16 cellular contexts compared by ENCODE assay signal in genomic region chr9:121318631-121319393, GRCh38. TPM values are rescaled to one million over a fixed set of nuclear protein-coding genes. Genes with fewer than 3 reads are reported as not detected.
DNase-seq lines count a peak whose midpoint lies in the region; ATAC-seq and TF ChIP-seq lines count a peak whose summit lies in the region.
"Had no signal": no experiment of that assay in that cellular context is flagged by ENCODE, and none has a peak within 500 bp of the region (broad histone marks: within the 10 kb centered on the region; RNA-seq: fewer than 3 reads in every experiment).

No MANE protein-coding gene starts in this region.

- H3K79me2 ChIP-seq in trophoblast cell (ENCODE audit: control insufficient read depth, insufficient read depth, low read length, poor library complexity): no peaks in the 10 kb centered on the region

- H4K8ac ChIP-seq in trophoblast cell (ENCODE audit: low read depth, low read length): no peak overlapping the region

- H3K27ac ChIP-seq in RWPE1 (peak overlapping the region; percentile 50), esophagus squamous epithelium (peak overlapping the region; percentile 79 to 95 (median 87)), trophoblast cell (ENCODE audit: low read depth, low read length) (no peak overlapping the region), tibial artery (peak overlapping the region; percentile 92 to 95)
- H3K27ac ChIP-seq: BLaER1 treated with 17β-estradiol and CSF1 and Interleukin-3, amounts not matched to agents 10 nM and 100 nM had no signal

- H3K18ac ChIP-seq in trophoblast cell (ENCODE audit: low read length): no peak overlapping the region

- WGBS in esophagus squamous epithelium, 2 donors: 69 to 89% methylated on average over 5 to 10 of the region's 19 CpGs
- no CpG with 5 or more reads among the region's 19 CpGs for WGBS in trophoblast cell (ENCODE audit: extremely low coverage, insufficient coverage, insufficient read length)

- POLR2A ChIA-PET in RWPE1 (lab: Yijun Ruan, JAX; ENCODE audit: low non-redundant PET): no interaction called here

- no peaks in the 10 kb centered on the region for H3K27me3 ChIP-seq in esophagus squamous epithelium
- H3K27me3 ChIP-seq in trophoblast cell (ENCODE audit: insufficient read depth, low read length): no peaks in the 10 kb centered on the region
- no peaks in the 10 kb centered on the region for H3K27me3 ChIP-seq in tibial artery
- no peaks in the 10 kb centered on the region for H3K27me3 ChIP-seq in HAP-1 (ENCODE audit: low read depth)
- H3K27me3 ChIP-seq: BLaER1 treated with 17β-estradiol and CSF1 and Interleukin-3, amounts not matched to agents 10 nM and 100 nM had no signal

- peaks cover 14 to 96% (median 34%) of the 10 kb centered on the region in 3 donors for H3K36me3 ChIP-seq in esophagus squamous epithelium
- peaks cover 33 to 45% of the 10 kb centered on the region in 2 experiments for H3K36me3 ChIP-seq in trophoblast cell (ENCODE audit: control insufficient read depth in 1 of 2, insufficient read depth in 2 of 2, low read length in 2 of 2)
- peaks cover 91 to 98% (median 92%) of the 10 kb centered on the region in 3 donors for H3K36me3 ChIP-seq in tibial artery
- no peaks in the 10 kb centered on the region for H3K36me3 ChIP-seq in HAP-1 (replicated peaks)

- no peak overlapping the region for H4K91ac ChIP-seq in trophoblast cell (ENCODE audit: low read depth, low read length)

- no peak overlapping the region for H3K14ac ChIP-seq in trophoblast cell (ENCODE audit: low read length)

- H3K9ac ChIP-seq in trophoblast cell (ENCODE audit: low read length): peak overlapping the region; percentile 63

- in situ Hi-C loops in HAP-1 (cut with MboI; ENCODE audit: low sequenced_read_pairs): no loop called here

- no peak overlapping the region for H2AFZ ChIP-seq in trophoblast cell (ENCODE audit: insufficient read depth, low read length, poor library complexity)

- CTCF ChIA-PET in RWPE1 (lab: Yijun Ruan, JAX): interaction anchor here (0.7 to 3.2 kb wide), 18 partner anchors 12 to 223 kb away, joined by 3 to 101 read pairs (median 6); partner anchors contain the start of gene GSN

- H3K79me1 ChIP-seq in trophoblast cell (ENCODE audit: low read length): no peaks in the 10 kb centered on the region

- intact Hi-C loops in esophagus squamous epithelium (cut with DNase I) (no loop called here), tibial artery (cut with DNase I; ENCODE audit: low total_unique reads) (loop anchor here (5.0 kb wide), 2 partner anchors 42 to 107 kb away; no protein-coding TSS in a partner anchor)

- TF ChIP-seq POLR2A in esophagus squamous epithelium (IDR thresholded peaks at IDR 0.05): no peak

- H3K4me2 ChIP-seq in trophoblast cell (ENCODE audit: low read length): no peak overlapping the region
- H3K4me2 ChIP-seq: BLaER1 treated with 17β-estradiol and CSF1 and Interleukin-3, amounts not matched to agents 10 nM and 100 nM had no signal

- no peak overlapping the region for H2BK120ac ChIP-seq in trophoblast cell (ENCODE audit: insufficient read depth, low read length, poor library complexity)

- H2BK5ac ChIP-seq in trophoblast cell (ENCODE audit: low read depth, low read length, poor library complexity): no peak overlapping the region

- no peak overlapping the region for H3K4ac ChIP-seq in trophoblast cell (ENCODE audit: low read depth, low read length)

- no peak overlapping the region for H4K12ac ChIP-seq in trophoblast cell (ENCODE audit: low read depth, low read length)

- H3K9me3 ChIP-seq in esophagus squamous epithelium (no peaks in the 10 kb centered on the region), trophoblast cell (ENCODE audit: insufficient read depth, low read depth, low read length) (peaks cover 1% of the 10 kb centered on the region), tibial artery (no peaks in the 10 kb centered on the region), HAP-1 (no peaks in the 10 kb centered on the region)
- H3K9me3 ChIP-seq: BLaER1 treated with 17β-estradiol and CSF1 and Interleukin-3, amounts not matched to agents 10 nM and 100 nM had no signal

- ATAC-seq in GM19463 (IDR thresholded peaks at IDR 0.05; ENCODE audit: unreplicated experiment): no peak
- ATAC-seq in HG03097 (IDR thresholded peaks at IDR 0.05; ENCODE audit: low FRiP score, unreplicated experiment): no peak
- ATAC-seq: stimulated activated naive CD8-positive, alpha-beta T cell treated with anti-CD3 and anti-CD28 coated beads, Interleukin-15, amount 100 ng/mL, for 72 hours had no signal

- no peak for DNase-seq in RWPE1 (ENCODE audit: low spot score)
- DNase-seq in esophagus squamous epithelium (lab: John Stamatoyannopoulos, UW): no peak
- no peak for DNase-seq in trophoblast cell
- DNase-seq in tibial artery: peak; percentile 25 to 63
- DNase-seq in RKO (ENCODE audit: low spot score): no peak
- no peak for DNase-seq in HAP-1 (ENCODE audit: low spot score in 2 of 2)
- DNase-seq: activated CD4-positive, alpha-beta T cell treated with anti-CD3 and anti-CD28 coated beads, Interleukin-2, amount 10 ng/mL, durations not matched to agents 7 days and 5 days; activated T-cell treated with anti-CD3 and anti-CD28 coated beads, Interleukin-2, amount 50 U/mL, for 48 hours; DMS53; mesenchymal stem cell; NCI-H446 treated with DMSO at 0.1 percent for 48 hours; occipital lobe; stimulated activated naive CD8-positive, alpha-beta T cell treated with anti-CD3 and anti-CD28 coated beads, Interleukin-15, amount 100 ng/mL, for 72 hours had no signal

- H2AK5ac ChIP-seq in trophoblast cell (ENCODE audit: low read length): no peak overlapping the region

- H3K4me1 ChIP-seq in esophagus squamous epithelium: peaks cover 7 to 95% (median 49%) of the 10 kb centered on the region in 3 donors
- H3K4me1 ChIP-seq in trophoblast cell (ENCODE audit: control insufficient read depth in 1 of 2, insufficient read depth in 2 of 2, low read length in 2 of 2): no peaks in the 10 kb centered on the region
- peaks cover 0 to 93% (median 58%) of the 10 kb centered on the region in 4 donors for H3K4me1 ChIP-seq in tibial artery
- H3K4me1 ChIP-seq in HAP-1: no peaks in the 10 kb centered on the region

- H3K4me3 ChIP-seq in esophagus squamous epithelium: no peak overlapping the region
- H3K4me3 ChIP-seq in trophoblast cell (ENCODE audit: low read depth, low read length): no peak overlapping the region
- H3K4me3 ChIP-seq in tibial artery: no peak overlapping the region
- no peak overlapping the region for H3K4me3 ChIP-seq in HAP-1
- H3K4me3 ChIP-seq: BLaER1 treated with 17β-estradiol and CSF1 and Interleukin-3, amounts not matched to agents 10 nM and 100 nM had no signal

- no peak overlapping the region for H3K23ac ChIP-seq in trophoblast cell (ENCODE audit: low read length)

- H2BK12ac ChIP-seq in trophoblast cell (ENCODE audit: low read length): no peak overlapping the region

- TF ChIP-seq CTCF in RWPE1 (conservative IDR thresholded peaks at IDR 0.05; ENCODE audit: low read depth): no peak
- TF ChIP-seq CTCF in esophagus squamous epithelium (IDR thresholded peaks at IDR 0.05): no peak
- TF ChIP-seq CTCF in tibial artery (IDR thresholded peaks at IDR 0.05): no peak

RNA-seq across cellular contexts. Expression of gene GSN, which starts 50.9 kb away (rescaled TPM):
- 1,000 to 10,000 TPM in 2 of 4 donors, 100 to 1,000 TPM in 2; 287 to 1,151 (median 926) TPM for total RNA-seq in esophagus squamous epithelium
- polyA plus RNA-seq in trophoblast cell (2013): 103 and 105 TPM in 2 replicates

RNA-seq across cellular contexts. Expression of gene STOM, which starts 51.2 kb away (rescaled TPM):
- total RNA-seq in esophagus squamous epithelium: 100 to 1,000 TPM in 2 of 4 donors, 10 to 100 TPM in 2; 43.7 to 169 (median 119) TPM
- 125 and 136 TPM in 2 replicates for polyA plus RNA-seq in trophoblast cell (2013)

Comparison
In these comparisons a context has a peak if more than half of its experiments do, and no peak if none do; other contexts are left out.
1. DNase-seq: peak in tibial artery (2 of 2); none in RWPE1 (single experiment), esophagus squamous epithelium (single experiment), trophoblast cell (0 of 2), RKO (single experiment) and HAP-1 (0 of 2).